ENCODE assay signal across 14 cellular contexts in the genomic region with DNA sequence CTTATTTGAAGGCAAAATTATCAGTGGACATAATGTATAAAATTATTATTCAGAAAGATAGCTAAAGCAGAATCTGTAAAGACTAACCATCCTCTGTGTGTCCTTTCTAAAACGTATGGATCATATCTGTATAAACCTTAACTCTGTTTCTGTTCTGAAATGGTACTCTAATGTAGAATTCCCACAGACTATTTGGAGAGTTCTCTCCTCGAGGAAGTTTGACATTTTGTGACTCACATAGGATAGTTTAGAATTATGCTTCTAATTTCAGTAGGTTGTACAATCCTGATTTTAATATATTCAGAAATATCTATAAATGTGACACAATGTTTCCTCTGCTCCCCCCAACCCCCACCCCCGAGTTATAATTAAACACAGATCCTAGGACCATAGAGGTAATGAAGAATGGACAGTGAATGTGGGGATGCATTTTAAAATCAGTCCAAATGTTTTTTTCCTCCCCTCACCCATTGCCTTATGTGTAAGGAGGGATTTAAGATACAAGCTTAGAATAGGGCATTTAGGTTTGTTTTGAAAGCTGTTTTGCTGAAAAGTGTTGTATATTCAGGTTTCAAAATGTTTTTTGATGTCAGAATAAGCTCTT.
DNase-seq lines count a peak whose midpoint lies in the region; ATAC-seq and TF ChIP-seq lines count a peak whose summit lies in the region.
"Had no signal": no experiment of that assay in that cellular context is flagged by ENCODE, and none has a peak within 500 bp of the region (broad histone marks: within the 10 kb centered on the region; RNA-seq: fewer than 3 reads in every experiment).

No MANE protein-coding gene starts in this region.

- DNase-seq in EL, result peak; percentile 3
- DNase-seq in prostate gland (ENCODE audit: low spot score), result no peak
- DNase-seq in cerebellar nuclear complex (lab: John Stamatoyannopoulos, UW), result no peak
- DNase-seq in GF-D8 (lab: John Stamatoyannopoulos, UW), result no peak
- DNase-seq in HuH-7.5 (ENCODE audit: low spot score), result no peak
- DNase-seq: activated naive CD8-positive, alpha-beta T cell treated with anti-CD3 and anti-CD28 coated beads for 36 hours; AML-193; NCI-H2171; OCI-M1; right lobe of liver; T-helper 9 cell had no signal

- H3K27ac ChIP-seq in gastroesophageal sphincter (peak overlapping the region in 3 of 4 donors; percentile 19 to 40 (median 31)), prostate gland (peak overlapping the region; percentile 67 to 76)
- H3K27ac ChIP-seq: right lobe of liver had no signal

- H3K36me3 ChIP-seq in gastroesophageal sphincter, result peaks cover 0 to 7% of the 10 kb centered on the region in 2 donors
- no peaks in the 10 kb centered on the region for H3K36me3 ChIP-seq in prostate gland
- H3K36me3 ChIP-seq: right lobe of liver had no signal

- H3K9me3 ChIP-seq in gastroesophageal sphincter, result no peaks in the 10 kb centered on the region
- no peaks in the 10 kb centered on the region for H3K9me3 ChIP-seq in prostate gland
- H3K9me3 ChIP-seq: right lobe of liver had no signal

- H3K27me3 ChIP-seq in gastroesophageal sphincter (no peaks in the 10 kb centered on the region), prostate gland (replicated peaks; ENCODE audit: insufficient read depth) (no peaks in the 10 kb centered on the region)
- H3K27me3 ChIP-seq: right lobe of liver had no signal

- H3K4me3 ChIP-seq in WI38 (ENCODE audit: low read depth, low read length) (peak overlapping the region; percentile 40; the same call in 1 of the 2 replicates), gastroesophageal sphincter (no peak overlapping the region), prostate gland (no peak overlapping the region)
- H3K4me3 ChIP-seq: right lobe of liver had no signal

- no peaks in the 10 kb centered on the region for H3K4me1 ChIP-seq in gastroesophageal sphincter
- H3K4me1 ChIP-seq in prostate gland (replicated peaks), result no peaks in the 10 kb centered on the region
- H3K4me1 ChIP-seq: right lobe of liver had no signal

- intact Hi-C loops in prostate gland (cut with DNase I), result no loop called here

- TF ChIP-seq POLR2A in gastroesophageal sphincter (IDR thresholded peaks at IDR 0.05), result no peak
- no peak for TF ChIP-seq POLR2A in prostate gland (IDR thresholded peaks at IDR 0.05)

- 40 to 43% methylated on average over 3 of the region's 3 CpGs for WGBS in gastroesophageal sphincter (ENCODE audit: low coverage in 1 of 2), 2 donors
- 17% methylated on average over 3 of the region's 3 CpGs for WGBS in prostate gland

- no peak for TF ChIP-seq EP300 in gastroesophageal sphincter (IDR thresholded peaks at IDR 0.05)

- TF ChIP-seq CTCF in WI38 (IDR thresholded peaks at IDR 0.05; ENCODE audit: low read depth, low read length) (no peak), gastroesophageal sphincter (IDR thresholded peaks at IDR 0.05) (no peak), prostate gland (IDR thresholded peaks at IDR 0.05) (no peak)

- no peak for ATAC-seq in gastroesophageal sphincter
- ATAC-seq in GM21619 (IDR thresholded peaks at IDR 0.05; ENCODE audit: unreplicated experiment), result no peak
- ATAC-seq: right lobe of liver had no signal
